In genomic region chr9:5817776-5818336, GRCh38 we compare ENCODE assay signal across 13 cellular contexts. TPM values are rescaled to one million over a fixed set of nuclear protein-coding genes. Genes with fewer than 3 reads are reported as not detected.
DNase-seq lines count a peak whose midpoint lies in the region; ATAC-seq and TF ChIP-seq lines count a peak whose summit lies in the region.
"Had no signal": no experiment of that assay in that cellular context is flagged by ENCODE, and none has a peak within 500 bp of the region (broad histone marks: within the 10 kb centered on the region; RNA-seq: fewer than 3 reads in every experiment).

No MANE protein-coding gene starts in this region.

- H3K9ac ChIP-seq in SK-N-SH: no peak overlapping the region
- H3K9ac ChIP-seq: neural progenitor cell had no signal

- peaks cover 10% of the 10 kb centered on the region; the same call in 2 of the 3 replicates for H3K36me3 Mint-ChIP-seq in GM23338 (ENCODE audit: low read depth)
- H3K36me3 Mint-ChIP-seq in CD8-positive, alpha-beta memory T cell: peaks cover 6 to 48% (median 19%) of the 10 kb centered on the region in 3 donors

- TF ChIP-seq CTCF in 22Rv1 (IDR thresholded peaks at IDR 0.05) (no peak), GM23338 (conservative IDR thresholded peaks at IDR 0.05; ENCODE audit: low read depth in 2 of 2) (no peak), SK-N-SH (IDR thresholded peaks at IDR 0.05) (no peak), fibroblast of mammary gland (conservative IDR thresholded peaks at IDR 0.05; ENCODE audit: control insufficient read depth, insufficient read depth, low read depth, low read length) (no peak), thyroid gland (IDR thresholded peaks at IDR 0.05) (no peak)

- TF ChIP-seq POLR2A in thyroid gland (IDR thresholded peaks at IDR 0.05): no peak

- TF ChIP-seq RAD21 in SK-N-SH (IDR thresholded peaks at IDR 0.05; ENCODE audit: low read length): no peak

- no peak for ATAC-seq in GM23338
- no peak for ATAC-seq in Right ventricle myocardium inferior
- ATAC-seq: T-cell had no signal

- POLR2A ChIA-PET in SK-N-SH (lab: Yijun Ruan, JAX): no interaction called here
- POLR2A ChIA-PET in CD8-positive, alpha-beta memory T cell (lab: Charles Lee): interaction anchor here (0.5 kb wide), 1 partner anchor 198 kb away, joined by 3 read pairs; the partner anchor contains the start of gene RANBP6
- POLR2A ChIA-PET in HEK293T (lab: Yijun Ruan, JAX): no interaction called here

- peak overlapping the region; percentile 73 for H3K27ac Mint-ChIP-seq in GM23338
- peak overlapping the region in 4 of 8 donors; percentile 10 to 43 (median 24) for H3K27ac Mint-ChIP-seq in CD8-positive, alpha-beta memory T cell
- H3K27ac Mint-ChIP-seq: neural progenitor cell, T-cell had no signal

- H3K27ac ChIP-seq in 22Rv1: peak overlapping the region; percentile 11; the same call in 1 of the 2 replicates
- no peak overlapping the region for H3K27ac ChIP-seq in GM23338 (ENCODE audit: low read depth)
- peak overlapping the region in 1 of 2 experiments; percentile 49; a peak in 2 of 4 replicates for H3K27ac ChIP-seq in SK-N-SH (ENCODE audit: low read depth in 2 of 2, low read length in 1 of 2)
- H3K27ac ChIP-seq in CD8-positive, alpha-beta memory T cell (ENCODE audit: low read depth, low read length): no peak overlapping the region
- H3K27ac ChIP-seq in thyroid gland: no peak overlapping the region
- H3K27ac ChIP-seq: neural progenitor cell had no signal

- no peaks in the 10 kb centered on the region for H3K79me2 ChIP-seq in GM23338 (replicated peaks; ENCODE audit: insufficient read depth)
- no peaks in the 10 kb centered on the region for H3K79me2 ChIP-seq in SK-N-SH (ENCODE audit: insufficient read depth)

- H3K27me3 ChIP-seq in GM23338 (ENCODE audit: insufficient read depth) (no peaks in the 10 kb centered on the region), SK-N-SH (ENCODE audit: insufficient read depth) (no peaks in the 10 kb centered on the region), thyroid gland (no peaks in the 10 kb centered on the region)
- no peaks in the 10 kb centered on the region for H3K27me3 ChIP-seq in CD8-positive, alpha-beta memory T cell (ENCODE audit: insufficient read depth, low read length, poor library complexity, severe bottlenecking)
- H3K27me3 ChIP-seq: neural progenitor cell had no signal

- TF ChIP-seq EP300 in SK-N-SH (IDR thresholded peaks at IDR 0.05; ENCODE audit: borderline replicate concordance in 1 of 2, low read depth in 1 of 2, low read length in 1 of 2): peak in 1 of 2 experiments; percentile 61; a peak in 1 of 4 replicates

- H3K9me3 Mint-ChIP-seq in GM23338: no peaks in the 10 kb centered on the region
- no peaks in the 10 kb centered on the region for H3K9me3 Mint-ChIP-seq in CD8-positive, alpha-beta memory T cell
- H3K9me3 Mint-ChIP-seq: neural progenitor cell, T-cell had no signal

- H3K36me3 ChIP-seq in GM23338 (ENCODE audit: insufficient read depth) (peaks cover 4% of the 10 kb centered on the region; the same call in 1 of the 2 replicates), SK-N-SH (replicated peaks in 1 of 2; ENCODE audit: control insufficient read depth in 1 of 2, insufficient read depth in 2 of 2, low read length in 1 of 2) (peaks cover 0 to 10% of the 10 kb centered on the region in 2 experiments), thyroid gland (peaks cover 0 to 13% of the 10 kb centered on the region in 2 donors)
- H3K36me3 ChIP-seq in CD8-positive, alpha-beta memory T cell (ENCODE audit: insufficient read depth, low read length): peaks cover 15% of the 10 kb centered on the region
- H3K36me3 ChIP-seq: neural progenitor cell had no signal

- no peak for DNase-seq in GM23338 (ENCODE audit: low spot score)
- DNase-seq in SK-N-SH: no peak
- peak; percentile 58 for DNase-seq in fibroblast of mammary gland (ENCODE audit: low read depth)
- DNase-seq in Right ventricle myocardium inferior (ENCODE audit: missing footprints): no peak
- DNase-seq in CD8-positive, alpha-beta memory T cell: no peak
- no peak for DNase-seq in HEK293T (ENCODE audit: extremely low spot score)
- no peak for DNase-seq in thyroid gland
- DNase-seq: activated CD8-positive, alpha-beta memory T cell treated with anti-CD3 and anti-CD28 coated beads for 24 hours; kidney; NCI-H1048; T-cell had no signal

- no peaks in the 10 kb centered on the region; the same call in 2 of the 3 replicates for H3K4me1 Mint-ChIP-seq in GM23338
- peaks cover 8 to 23% (median 17%) of the 10 kb centered on the region in 3 donors for H3K4me1 Mint-ChIP-seq in CD8-positive, alpha-beta memory T cell
- H3K4me1 Mint-ChIP-seq: neural progenitor cell had no signal

- H3K4me2 ChIP-seq in GM23338 (no peak overlapping the region), SK-N-SH (no peak overlapping the region; the same call in 1 of the 2 replicates)
- H3K4me2 ChIP-seq: neural progenitor cell had no signal

- intact Hi-C loops in Right ventricle myocardium inferior (cut with DNase I) (no loop called here), thyroid gland (cut with DNase I) (no loop called here)

- 71% methylated on average over 4 of the region's 4 CpGs for WGBS in SK-N-SH (ENCODE audit: low lambda C conversion rate)
- 93% methylated on average over 4 of the region's 4 CpGs for WGBS in thyroid gland, 2 donors

- H3K9me3 ChIP-seq in SK-N-SH (no peaks in the 10 kb centered on the region), thyroid gland (no peaks in the 10 kb centered on the region)
- H3K9me3 ChIP-seq in CD8-positive, alpha-beta memory T cell (ENCODE audit: low read length): no peaks in the 10 kb centered on the region

- no peaks in the 10 kb centered on the region for H3K27me3 Mint-ChIP-seq in GM23338 (ENCODE audit: insufficient read depth, low read depth, poor library complexity)
- H3K27me3 Mint-ChIP-seq in CD8-positive, alpha-beta memory T cell: no peaks in the 10 kb centered on the region
- H3K27me3 Mint-ChIP-seq: T-cell had no signal

- CTCF ChIA-PET in SK-N-SH (lab: Yijun Ruan, JAX) (interaction anchor here (1.8 to 2.4 kb wide), 2 partner anchors 15 to 19 kb away, joined by 5 to 9 read pairs; partner anchors contain the start of gene ERMP1), HEK293T (lab: Yijun Ruan, JAX) (interaction anchor here (0.6 kb wide), 1 partner anchor 296 kb away, joined by 3 read pairs; no protein-coding TSS in a partner anchor)
- CTCF ChIA-PET in CD8-positive, alpha-beta memory T cell (lab: Charles Lee): interaction anchor here (1.5 to 2.7 kb wide), 2 partner anchors 11 to 15 kb away, joined by 3 to 10 read pairs; partner anchors contain the start of gene ERMP1

- H3K9me2 ChIP-seq in GM23338 (ENCODE audit: insufficient read depth) (no peaks in the 10 kb centered on the region), SK-N-SH (no peaks in the 10 kb centered on the region)

- H3K4me1 ChIP-seq in GM23338 (ENCODE audit: insufficient read depth) (no peaks in the 10 kb centered on the region), SK-N-SH (ENCODE audit: control insufficient read depth in 1 of 2, insufficient read depth in 2 of 2, low read depth in 1 of 2, low read length in 1 of 2) (peaks cover 0 to 5% of the 10 kb centered on the region in 2 experiments; a peak in 1 of 4 replicates), thyroid gland (peaks cover 0 to 11% of the 10 kb centered on the region in 2 donors)
- no peaks in the 10 kb centered on the region for H3K4me1 ChIP-seq in CD8-positive, alpha-beta memory T cell (ENCODE audit: insufficient read depth, low read length)
- H3K4me1 ChIP-seq: neural progenitor cell had no signal

- H4K20me1 ChIP-seq in GM23338 (replicated peaks; ENCODE audit: insufficient read depth) (no peaks in the 10 kb centered on the region), SK-N-SH (ENCODE audit: insufficient read depth) (no peaks in the 10 kb centered on the region)

- H3K4me3 ChIP-seq in GM23338: no peak overlapping the region
- no peak overlapping the region for H3K4me3 ChIP-seq in SK-N-SH (ENCODE audit: low read depth in 2 of 2, low read length in 1 of 2)
- no peak overlapping the region for H3K4me3 ChIP-seq in fibroblast of mammary gland (ENCODE audit: control insufficient read depth, low read depth, low read length)
- H3K4me3 ChIP-seq in CD8-positive, alpha-beta memory T cell (ENCODE audit: low read length): no peak overlapping the region
- no peak overlapping the region for H3K4me3 ChIP-seq in thyroid gland (replicated peaks in 1 of 3)
- H3K4me3 ChIP-seq: neural progenitor cell had no signal

- H3F3A ChIP-seq in GM23338 (replicated peaks; ENCODE audit: low read depth): no peaks in the 10 kb centered on the region
- H3F3A ChIP-seq in SK-N-SH (replicated peaks; ENCODE audit: insufficient read depth): peaks cover 12% of the 10 kb centered on the region

- H3K4me3 Mint-ChIP-seq in GM23338: no peak overlapping the region
- H3K4me3 Mint-ChIP-seq in CD8-positive, alpha-beta memory T cell: no peak overlapping the region
- H3K4me3 Mint-ChIP-seq: neural progenitor cell, T-cell had no signal

- no peak overlapping the region for H2AFZ ChIP-seq in GM23338
- H2AFZ ChIP-seq in SK-N-SH (ENCODE audit: low read depth): no peak overlapping the region
- H2AFZ ChIP-seq: neural progenitor cell had no signal

TF ChIP-seq in GM23338, 12 proteins besides CTCF, POLR2A, EP300 and RAD21:
- TF ChIP-seq JUNB (IDR thresholded peaks at IDR 0.05; ENCODE audit: unreplicated experiment): no peak

TF ChIP-seq in SK-N-SH, 30 proteins besides CTCF, POLR2A, EP300 and RAD21 (continues in another document):
- TF ChIP-seq CHD2 (IDR thresholded peaks at IDR 0.05; ENCODE audit: low read length, partially characterized antibody): no peak
- no peak for TF ChIP-seq EZH2phosphoT487 (IDR thresholded peaks at IDR 0.05; ENCODE audit: borderline replicate concordance, low read depth)

TF ChIP-seq in HEK293T, 16 proteins besides CTCF, POLR2A, EP300 and RAD21 (continues in another document):
- no peak for TF ChIP-seq FOXK2 (IDR thresholded peaks at IDR 0.05)
- TF ChIP-seq BHLHE40 (IDR thresholded peaks at IDR 0.05; ENCODE audit: borderline replicate concordance): no peak
- TF ChIP-seq, protein P1, sequence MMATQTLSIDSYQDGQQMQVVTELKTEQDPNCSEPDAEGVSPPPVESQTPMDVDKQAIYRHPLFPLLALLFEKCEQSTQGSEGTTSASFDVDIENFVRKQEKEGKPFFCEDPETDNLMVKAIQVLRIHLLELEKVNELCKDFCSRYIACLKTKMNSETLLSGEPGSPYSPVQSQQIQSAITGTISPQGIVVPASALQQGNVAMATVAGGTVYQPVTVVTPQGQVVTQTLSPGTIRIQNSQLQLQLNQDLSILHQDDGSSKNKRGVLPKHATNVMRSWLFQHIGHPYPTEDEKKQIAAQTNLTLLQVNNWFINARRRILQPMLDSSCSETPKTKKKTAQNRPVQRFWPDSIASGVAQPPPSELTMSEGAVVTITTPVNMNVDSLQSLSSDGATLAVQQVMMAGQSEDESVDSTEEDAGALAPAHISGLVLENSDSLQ (IDR thresholded peaks at IDR 0.05): no peak
- no peak for TF ChIP-seq ARNT (IDR thresholded peaks at IDR 0.05)

RNA-seq across cellular contexts. Expression of gene ERMP1, which starts 15.1 kb away (rescaled TPM):
- total RNA-seq in GM23338 (2014; rRNA removed; shearing (Covaris generic)): 18.4 and 23.4 TPM in 2 replicates
- polyA plus RNA-seq in GM23338 (2016; fragmentation: Nextera tagmentation; extraction: Ambion mirVana): 5.0 and 5.3 TPM in 2 replicates
- polyA plus RNA-seq in SK-N-SH (2012; rRNA removed): 5.9 and 6.4 TPM in 2 replicates
- 7.3 and 7.9 TPM in 2 replicates for polyA plus RNA-seq in SK-N-SH (2012; cell fraction: cytosol; rRNA removed)
- 5.6 and 6.4 TPM in 2 replicates for polyA plus RNA-seq in SK-N-SH (2012; cell fraction: nucleus; rRNA removed)
- 19.9 TPM for total RNA-seq in Right ventricle myocardium inferior
- total RNA-seq in CD8-positive, alpha-beta memory T cell: 1 to 10 TPM; 8.6 to 10.0 TPM
- polyA plus RNA-seq in CD8-positive, alpha-beta memory T cell: 17.2 TPM
- total RNA-seq in thyroid gland: 10 to 100 TPM; 68.3 to 79.5 (median 75.2) TPM
